Comparison of ENCODE assay signal across 8 cellular contexts in the genomic region with DNA sequence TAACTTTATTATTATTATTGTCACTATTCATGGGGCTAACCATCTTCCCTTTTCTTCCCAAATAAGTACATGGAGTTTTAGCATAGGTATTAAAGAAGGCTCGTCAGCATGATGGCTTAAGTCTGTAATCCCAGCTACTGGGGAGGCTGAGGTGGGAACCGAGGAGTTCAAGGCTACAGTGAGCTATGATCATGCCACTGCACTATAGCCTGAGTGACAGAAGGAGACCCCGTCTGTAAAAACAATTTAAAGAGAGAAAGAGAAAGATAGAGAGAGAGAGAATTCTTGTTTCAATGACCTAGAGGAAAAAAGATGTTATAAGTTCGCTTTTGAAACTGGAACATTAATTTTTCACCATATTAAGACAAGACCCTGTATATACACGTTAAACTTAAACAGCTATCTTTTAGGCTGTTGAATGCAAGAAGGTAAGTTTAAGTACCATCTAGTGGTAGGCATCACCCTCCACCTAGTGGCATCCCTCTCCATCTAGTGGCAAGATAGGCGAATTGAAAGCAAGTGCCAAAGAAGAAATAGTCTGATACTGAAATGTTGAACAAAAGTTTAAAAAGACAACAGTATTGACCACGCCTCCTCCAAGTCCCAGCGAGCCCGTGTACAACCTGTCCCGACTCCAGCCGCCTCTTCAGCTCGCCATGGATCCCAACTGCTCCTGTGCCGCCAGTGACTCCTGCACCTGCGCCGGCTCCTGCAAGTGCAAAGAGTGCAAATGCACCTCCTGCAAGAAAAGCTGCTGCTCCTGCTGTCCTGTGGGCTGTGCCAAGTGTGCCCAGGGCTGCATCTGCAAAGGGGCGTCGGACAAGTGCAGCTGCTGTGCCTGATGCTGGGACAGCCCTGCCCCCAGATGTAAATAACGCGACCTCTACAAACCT. TPM values are rescaled to one million over a fixed set of nuclear protein-coding genes. Genes with fewer than 3 reads are reported as not detected.
DNase-seq lines count a peak whose midpoint lies in the region; ATAC-seq and TF ChIP-seq lines count a peak whose summit lies in the region.

No MANE protein-coding gene starts in this region.

- H3K79me2 ChIP-seq in PC-3 (ENCODE audit: low read length) (no peaks in the 10 kb centered on the region), neural cell (replicated peaks; ENCODE audit: insufficient read depth, low read length) (no peaks in the 10 kb centered on the region)

- TF ChIP-seq CTCF in GM20000 (IDR thresholded peaks at IDR 0.05; ENCODE audit: extremely low read depth, missing control alignments) (peak; percentile 69), PC-3 (conservative IDR thresholded peaks at IDR 0.05; ENCODE audit: low read depth, low read length) (peak; percentile 97), neural cell (IDR thresholded peaks at IDR 0.05; ENCODE audit: poor library complexity, severe bottlenecking) (peak; percentile 81), lower leg skin (IDR thresholded peaks at IDR 0.05) (peak in 1 of 3 donors; percentile 57)

- intact Hi-C loops in PC-3 (cut with micrococcal nuclease) = loop anchor here (1.0 to 5.0 kb wide), 5 partner anchors 26 to 1241 kb away; a partner anchor contains a TSS
- intact Hi-C loops in activated T-helper 2 cell treated with anti-CD3 and anti-CD28 coated beads, Interferon-gamma antibody, Interleukin-2, Interleukin-4, amounts not matched to agents 10 μg/mL and 5 μg/mL and 100 μg/mL, durations not matched to agents 14 hours and 24 hours and 36 hours (cut with micrococcal nuclease) = loop anchor here (1.0 to 10.0 kb wide), 4 partner anchors 17 to 391 kb away; no protein-coding TSS in a partner anchor
- intact Hi-C loops in lower leg skin (cut with DNase I; ENCODE audit: low total_unique reads) = loop anchor here (5.0 kb wide), 1 partner anchor 104 kb away; no protein-coding TSS in a partner anchor

- H3K9me3 ChIP-seq in PC-3 (ENCODE audit: low read length) = no peaks in the 10 kb centered on the region
- no peaks in the 10 kb centered on the region for H3K9me3 ChIP-seq in neural cell (ENCODE audit: low read length)

- WGBS in lower leg skin, 2 donors = 12% methylated on average over 18 to 19 of the region's 19 CpGs

- H2AFZ ChIP-seq in PC-3 (ENCODE audit: low read length) = peak overlapping the region; percentile 91
- no peak overlapping the region for H2AFZ ChIP-seq in neural cell (ENCODE audit: low read depth, low read length)

- peak; percentile 58 for ATAC-seq in HG03571 (IDR thresholded peaks at IDR 0.05; ENCODE audit: unreplicated experiment)
- peak; percentile 87 for ATAC-seq in PC-3

- H3K36me3 Mint-ChIP-seq in activated T-helper 2 cell treated with anti-CD3 and anti-CD28 coated beads, Interferon-gamma antibody, Interleukin-2, Interleukin-4, amounts not matched to agents 10 μg/mL and 5 μg/mL and 100 μg/mL, durations not matched to agents 14 hours and 24 hours and 36 hours (ENCODE audit: low read depth) = no peaks in the 10 kb centered on the region

- H3K4me2 ChIP-seq in PC-3 (ENCODE audit: low read length) (peak overlapping the region; percentile 88), neural cell (ENCODE audit: low read length) (no peak overlapping the region)

- peak overlapping the region; percentile 65 for H3K4me3 Mint-ChIP-seq in activated T-helper 2 cell treated with anti-CD3 and anti-CD28 coated beads, Interferon-gamma antibody, Interleukin-2, Interleukin-4, amounts not matched to agents 10 μg/mL and 5 μg/mL and 100 μg/mL, durations not matched to agents 14 hours and 24 hours and 36 hours (ENCODE audit: low read depth)

- no peak for TF ChIP-seq POLR2A in lower leg skin (IDR thresholded peaks at IDR 0.05)

- POLR2A ChIA-PET in PC-3 (lab: Charles Lee; ENCODE audit: unreplicated experiment) = interaction anchor here (0.6 kb wide), 1 partner anchor 55 kb away, joined by 3 read pairs; no protein-coding TSS in a partner anchor

- H3K9me2 ChIP-seq in PC-3 (replicated peaks; ENCODE audit: low read length) (no peaks in the 10 kb centered on the region), neural cell (ENCODE audit: insufficient read depth, low read length) (no peaks in the 10 kb centered on the region)

- peaks cover 25% of the 10 kb centered on the region for H3K4me1 ChIP-seq in PC-3 (ENCODE audit: insufficient read depth, low read length)

- H3K36me3 ChIP-seq in PC-3 (ENCODE audit: low read depth, low read length) (no peaks in the 10 kb centered on the region), neural cell (ENCODE audit: insufficient read depth, low read length) (no peaks in the 10 kb centered on the region)

- peaks cover 20% of the 10 kb centered on the region for H3K27me3 Mint-ChIP-seq in activated T-helper 2 cell treated with anti-CD3 and anti-CD28 coated beads, Interferon-gamma antibody, Interleukin-2, Interleukin-4, amounts not matched to agents 10 μg/mL and 5 μg/mL and 100 μg/mL, durations not matched to agents 14 hours and 24 hours and 36 hours (ENCODE audit: low read depth)

- H3K9ac ChIP-seq in PC-3 (ENCODE audit: low read length) (no peak overlapping the region), neural cell (ENCODE audit: low read length) (no peak overlapping the region)

- H4K20me1 ChIP-seq in PC-3 (ENCODE audit: low read length) (no peaks in the 10 kb centered on the region), neural cell (ENCODE audit: insufficient read depth) (no peaks in the 10 kb centered on the region)

- peak overlapping the region; percentile 73 for H3K4me3 ChIP-seq in PC-3 (ENCODE audit: low read length)
- no peak overlapping the region for H3K4me3 ChIP-seq in neural cell (ENCODE audit: low read length)
- H3K4me3 ChIP-seq in lower leg skin (ENCODE audit: low read depth, poor library complexity, severe bottlenecking) = no peak overlapping the region

- H3K4me1 Mint-ChIP-seq in activated T-helper 2 cell treated with anti-CD3 and anti-CD28 coated beads, Interferon-gamma antibody, Interleukin-2, Interleukin-4, amounts not matched to agents 10 μg/mL and 5 μg/mL and 100 μg/mL, durations not matched to agents 14 hours and 24 hours and 36 hours (ENCODE audit: low read depth) = peaks cover 20% of the 10 kb centered on the region

- no TSS peak for BruUV-seq in PC-3 (replicated peaks; lab: Mats Ljungman, UMichigan)

- CTCF ChIA-PET in PC-3 (lab: Charles Lee) = interaction anchor here (0.6 to 1.6 kb wide), 10 partner anchors 14 to 1626 kb away, joined by 3 to 36 read pairs (median 3); no protein-coding TSS in a partner anchor

- no peak overlapping the region for H3K27ac ChIP-seq in PC-3 (ENCODE audit: low read length)
- no peak overlapping the region for H3K27ac ChIP-seq in neural cell (ENCODE audit: low read length)

- H3K27me3 ChIP-seq in PC-3 (ENCODE audit: low read length) = no peaks in the 10 kb centered on the region
- no peaks in the 10 kb centered on the region for H3K27me3 ChIP-seq in neural cell (ENCODE audit: insufficient read depth, low read depth, low read length)

- H3F3A ChIP-seq in PC-3 (ENCODE audit: low read length, unreplicated experiment) (no peaks in the 10 kb centered on the region), neural cell (ENCODE audit: insufficient read depth, low read length, poor library complexity, severe bottlenecking) (no peaks in the 10 kb centered on the region)

- peak; percentile 78 for TF ChIP-seq RAD21 in neural cell (conservative IDR thresholded peaks at IDR 0.05)

- H3K27ac Mint-ChIP-seq in activated T-helper 2 cell treated with anti-CD3 and anti-CD28 coated beads, Interferon-gamma antibody, Interleukin-2, Interleukin-4, amounts not matched to agents 10 μg/mL and 5 μg/mL and 100 μg/mL, durations not matched to agents 14 hours and 24 hours and 36 hours = no peak overlapping the region

- no peaks in the 10 kb centered on the region for H3K9me3 Mint-ChIP-seq in activated T-helper 2 cell treated with anti-CD3 and anti-CD28 coated beads, Interferon-gamma antibody, Interleukin-2, Interleukin-4, amounts not matched to agents 10 μg/mL and 5 μg/mL and 100 μg/mL, durations not matched to agents 14 hours and 24 hours and 36 hours

- TF ChIP-seq EP300 in neural cell (conservative IDR thresholded peaks at IDR 0.05; ENCODE audit: poor library complexity, severe bottlenecking) = no peak

- DNase-seq in DMS53 treated with DMSO at 0.1 percent for 48 hours (lab: John Stamatoyannopoulos, UW; ENCODE audit: unreplicated experiment) (peak; percentile 35), GM20000 (ENCODE audit: low spot score) (peak; percentile 39), PC-3 (peak; percentile 96), fibroblast of peridontal ligament (ENCODE audit: extremely low read depth) (peak; percentile 74), lower leg skin (ENCODE audit: low spot score in 2 of 2) (no peak)
- DNase-seq in activated T-helper 2 cell treated with anti-CD3 and anti-CD28 coated beads, Interferon-gamma antibody, Interleukin-2, Interleukin-4, amounts not matched to agents 10 μg/mL and 5 μg/mL and 100 μg/mL, durations not matched to agents 14 hours and 24 hours and 36 hours (ENCODE audit: low spot score) = peak; percentile 21

TF ChIP-seq in neural cell, 6 proteins besides CTCF, POLR2A, EP300 and RAD21:
- peak; percentile 82 for TF ChIP-seq SMC3 (conservative IDR thresholded peaks at IDR 0.05; ENCODE audit: poor library complexity)
- no peak for TF ChIP-seq POLR2AphosphoS5 (IDR thresholded peaks at IDR 0.05)

RNA-seq across cellular contexts. Expression of a gene that starts 26.0 kb away (rescaled TPM):
- total RNA-seq in PC-3 (2014; rRNA removed) = 47.6 and 55.5 TPM in 2 replicates
- total RNA-seq in activated T-helper 2 cell treated with anti-CD3 and anti-CD28 coated beads, Interferon-gamma antibody, Interleukin-2, Interleukin-4, amounts not matched to agents 10 μg/mL and 5 μg/mL and 100 μg/mL, durations not matched to agents 14 hours and 24 hours and 36 hours = 79.9 and 83.6 TPM in 2 replicates
- 131 and 139 TPM in 2 replicates for polyA plus RNA-seq in neural cell
- polyA minus RNA-seq in neural cell = 126 and 153 TPM in 2 replicates
- 100 to 1,000 TPM in 2 of 4 donors, 10 to 100 TPM in 2; 57.1 to 117 (median 88.0) TPM for total RNA-seq in lower leg skin

Comparison
In these comparisons a context has a peak if more than half of its experiments do, and no peak if none do; other contexts are left out.
1. DNase-seq: peak in DMS53 treated with DMSO at 0.1 percent for 48 hours (single experiment), GM20000 (single experiment), PC-3 (single experiment), activated T-helper 2 cell treated with anti-CD3 and anti-CD28 coated beads, Interferon-gamma antibody, Interleukin-2, Interleukin-4, amounts not matched to agents 10 μg/mL and 5 μg/mL and 100 μg/mL, durations not matched to agents 14 hours and 24 hours and 36 hours (single experiment) and fibroblast of peridontal ligament (single experiment); none in lower leg skin (0 of 2).